ENCODE assay signal across 9 cellular contexts in genomic region chr10:119299531-119299930, GRCh38.
DNase-seq lines count a peak whose midpoint lies in the region; ATAC-seq and TF ChIP-seq lines count a peak whose summit lies in the region.
"Had no signal": no experiment of that assay in that cellular context is flagged by ENCODE, and none has a peak within 500 bp of the region (broad histone marks: within the 10 kb centered on the region; RNA-seq: fewer than 3 reads in every experiment).

No MANE protein-coding gene starts in this region.

- H3K27ac ChIP-seq in HL-60 (replicated peaks) = no peak overlapping the region

- no peaks in the 10 kb centered on the region for H3K27me3 Mint-ChIP-seq in activated B cell treated with CpG ODN at 0.5 μM for 24 hours
- H3K27me3 Mint-ChIP-seq: T-helper 17 cell had no signal

- ATAC-seq in activated B cell treated with CpG ODN at 0.5 μM for 24 hours (ENCODE audit: low read depth) (peak; percentile 40), mucosa of descending colon (peak; percentile 55), HG02852 (IDR thresholded peaks at IDR 0.05; ENCODE audit: unreplicated experiment) (no peak)
- ATAC-seq: T-helper 17 cell had no signal

- CTCF ChIA-PET in activated B cell treated with CpG ODN at 0.5 μM for 24 hours (lab: Charles Lee) = interaction anchor here (1.2 to 2.6 kb wide), 3 partner anchors 28 to 100 kb away, joined by 3 to 8 read pairs (median 3); partner anchors contain the start of gene GRK5

- H3K4me3 Mint-ChIP-seq in activated B cell treated with CpG ODN at 0.5 μM for 24 hours = no peak overlapping the region

- H3K27ac Mint-ChIP-seq in activated B cell treated with CpG ODN at 0.5 μM for 24 hours = peak overlapping the region; percentile 92
- H3K27ac Mint-ChIP-seq: T-helper 17 cell had no signal

- no peaks in the 10 kb centered on the region for H3K36me3 ChIP-seq in mucosa of descending colon (ENCODE audit: low read depth)

- POLR2A ChIA-PET in activated B cell treated with CpG ODN at 0.5 μM for 24 hours (lab: Charles Lee) = no interaction called here

- H3K36me3 Mint-ChIP-seq in activated B cell treated with CpG ODN at 0.5 μM for 24 hours (ENCODE audit: low read depth) = peaks cover 22% of the 10 kb centered on the region

- H3K4me3 ChIP-seq in GM12865 (ENCODE audit: low read depth, low read length) = no peak overlapping the region
- H3K4me3 ChIP-seq in HL-60 (replicated peaks; ENCODE audit: insufficient read depth, low read length) = no peak overlapping the region
- no peak overlapping the region for H3K4me3 ChIP-seq in mucosa of descending colon

- DNase-seq in GM12865 (ENCODE audit: low read depth) (peak; percentile 50), HL-60 (ENCODE audit: low read depth in 1 of 2, low spot score in 1 of 2) (peak; percentile 37 to 48), activated B cell treated with CpG ODN at 0.5 μM for 24 hours (no peak), mucosa of descending colon (peak in 1 of 3 donors; percentile 26), NCI-H1092 treated with DMSO at 0.1 percent for 48 hours (lab: John Stamatoyannopoulos, UW) (no peak), SHP77 treated with DMSO at 0.1 percent for 48 hours (lab: John Stamatoyannopoulos, UW) (no peak)
- DNase-seq: activated T-cell treated with anti-CD3 and anti-CD28 coated beads, Interleukin-2, amount 50 U/mL, for 72 hours; T-helper 17 cell had no signal

- peaks cover 6% of the 10 kb centered on the region for H3K9me3 ChIP-seq in mucosa of descending colon

- H3K9me3 Mint-ChIP-seq in activated B cell treated with CpG ODN at 0.5 μM for 24 hours = peaks cover 5% of the 10 kb centered on the region
- H3K9me3 Mint-ChIP-seq: activated T-cell treated with anti-CD3 and anti-CD28 coated beads, Interleukin-2, amount 50 U/mL, for 72 hours had no signal

- no peaks in the 10 kb centered on the region for H3K27me3 ChIP-seq in HL-60 (ENCODE audit: insufficient read depth, poor library complexity, severe bottlenecking)

- H3K4me1 ChIP-seq in mucosa of descending colon (ENCODE audit: low read depth) = peaks cover 4% of the 10 kb centered on the region

- H3K4me1 Mint-ChIP-seq in activated B cell treated with CpG ODN at 0.5 μM for 24 hours = peaks cover 58% of the 10 kb centered on the region

- intact Hi-C loops in activated B cell treated with CpG ODN at 0.5 μM for 24 hours (cut with micrococcal nuclease) (no loop called here), mucosa of descending colon (cut with DNase I, micrococcal nuclease) (no loop called here)

- TF ChIP-seq CTCF in GM12865 (IDR thresholded peaks at IDR 0.05; ENCODE audit: insufficient read depth, low read depth, low read length, missing control alignments) = no peak
- no peak for TF ChIP-seq CTCF in HL-60 (IDR thresholded peaks at IDR 0.05; ENCODE audit: insufficient read depth, low read length)
- no peak for TF ChIP-seq CTCF in activated B cell treated with CpG ODN at 0.5 μM for 24 hours (IDR thresholded peaks at IDR 0.05)
- TF ChIP-seq CTCF in mucosa of descending colon (IDR thresholded peaks at IDR 0.05) = no peak

Comparison
In these comparisons a context has a peak if more than half of its experiments do, and no peak if none do; other contexts are left out.
1. DNase-seq: peak in GM12865 (single experiment) and HL-60 (2 of 2); none in activated B cell treated with CpG ODN at 0.5 μM for 24 hours (single experiment), NCI-H1092 treated with DMSO at 0.1 percent for 48 hours (single experiment) and SHP77 treated with DMSO at 0.1 percent for 48 hours (single experiment).